Comparison of ENCODE assay signal across 6 cellular contexts in genomic region chr16:2250652-2251280, GRCh38. TPM values are rescaled to one million over a fixed set of nuclear protein-coding genes. Genes with fewer than 3 reads are reported as not detected.
DNase-seq lines count a peak whose midpoint lies in the region; ATAC-seq and TF ChIP-seq lines count a peak whose summit lies in the region.

No MANE protein-coding gene starts in this region.

- H3K9me3 ChIP-seq in mesodermal cell (ENCODE audit: control insufficient read depth, low read length): no peaks in the 10 kb centered on the region

- DNase-seq in activated T-cell treated with anti-CD3 and anti-CD28 coated beads for 1 hour (ENCODE audit: low read depth): peak; percentile 17
- DNase-seq in activated T-cell treated with anti-CD3 and anti-CD28 coated beads, Interleukin-2, amount 50 U/mL, for 1 hour: no peak
- peak in 1 of 2 donors; percentile 33 for DNase-seq in activated naive CD4-positive, alpha-beta T cell treated with anti-CD3 and anti-CD28 coated beads, Interleukin-2, amount 50 U/mL, for 72 hours (ENCODE audit: low spot score in 2 of 2)

- no peak for TF ChIP-seq POLR2A in GM18505 (IDR thresholded peaks at IDR 0.05; ENCODE audit: borderline replicate concordance, extremely low read depth, insufficient read depth, insufficient read length)

- peak overlapping the region; percentile 89 for H3K27ac ChIP-seq in mesodermal cell (ENCODE audit: low read depth, low read length, severe bottlenecking)

- no peaks in the 10 kb centered on the region for H3K9me3 Mint-ChIP-seq in activated naive CD4-positive, alpha-beta T cell treated with anti-CD3 and anti-CD28 coated beads, Interleukin-2, amount 50 U/mL, for 72 hours

- peak overlapping the region; percentile 46 for H3K4me3 ChIP-seq in mesodermal cell (ENCODE audit: extremely low read depth, insufficient read depth, low read length, poor library complexity, severe bottlenecking)

- H3K4me1 ChIP-seq in mesodermal cell (ENCODE audit: control insufficient read depth, insufficient read depth, low read length, poor library complexity, severe bottlenecking): peaks cover 13% of the 10 kb centered on the region

- peaks cover 7 to 11% of the 10 kb centered on the region in 2 donors for H3K36me3 Mint-ChIP-seq in activated naive CD4-positive, alpha-beta T cell treated with anti-CD3 and anti-CD28 coated beads, Interleukin-2, amount 50 U/mL, for 72 hours

- H3K27ac Mint-ChIP-seq in activated naive CD4-positive, alpha-beta T cell treated with anti-CD3 and anti-CD28 coated beads, Interleukin-2, amount 50 U/mL, for 72 hours: peak overlapping the region; percentile 85 to 94

- 7 to 11% methylated on average over 24 to 31 of the region's 33 CpGs for WGBS in mesodermal cell (ENCODE audit: insufficient coverage in 2 of 2), 2 experiments

- peaks cover 54% of the 10 kb centered on the region for H3K36me3 ChIP-seq in mesodermal cell (ENCODE audit: control insufficient read depth, insufficient read depth, low read length)

- ATAC-seq in activated naive CD4-positive, alpha-beta T cell treated with anti-CD3 and anti-CD28 coated beads, Interleukin-2, amount 50 U/mL, for 72 hours: peak in 1 of 2 donors; percentile 17
- ATAC-seq in GM18505 (IDR thresholded peaks at IDR 0.05; ENCODE audit: unreplicated experiment) (no peak), HG03442 (IDR thresholded peaks at IDR 0.05; ENCODE audit: unreplicated experiment) (no peak)

RNA-seq across cellular contexts. Expression of gene ECI1, which starts 0.6 kb away (rescaled TPM):
- 10 to 100 TPM; 53.8 to 57.6 TPM for total RNA-seq in activated naive CD4-positive, alpha-beta T cell treated with anti-CD3 and anti-CD28 coated beads, Interleukin-2, amount 50 U/mL, for 72 hours
- polyA plus RNA-seq in mesodermal cell (2013, experiment 1 of 2): 68.0 TPM
- polyA plus RNA-seq in mesodermal cell (2013, experiment 2 of 2): 54.0 TPM

RNA-seq across cellular contexts. Expression of gene DNASE1L2, which starts 14.5 kb away (rescaled TPM):
- total RNA-seq in activated naive CD4-positive, alpha-beta T cell treated with anti-CD3 and anti-CD28 coated beads, Interleukin-2, amount 50 U/mL, for 72 hours: 1 to 10 TPM; 1.3 to 1.5 TPM
- 1.00 TPM for polyA plus RNA-seq in mesodermal cell (2013, experiment 1 of 2)
- polyA plus RNA-seq in mesodermal cell (2013, experiment 2 of 2): 0.35 TPM

RNA-seq across cellular contexts. Expression of gene RNPS1, which starts 17.2 kb away (rescaled TPM):
- total RNA-seq in activated naive CD4-positive, alpha-beta T cell treated with anti-CD3 and anti-CD28 coated beads, Interleukin-2, amount 50 U/mL, for 72 hours: 100 to 1,000 TPM; 289 to 296 TPM
- 184 TPM for polyA plus RNA-seq in mesodermal cell (2013, experiment 1 of 2)
- 160 TPM for polyA plus RNA-seq in mesodermal cell (2013, experiment 2 of 2)

RNA-seq across cellular contexts. Expression of gene E4F1, which starts 27.4 kb away (rescaled TPM):
- 10 to 100 TPM; 19.0 to 22.5 TPM for total RNA-seq in activated naive CD4-positive, alpha-beta T cell treated with anti-CD3 and anti-CD28 coated beads, Interleukin-2, amount 50 U/mL, for 72 hours
- polyA plus RNA-seq in mesodermal cell (2013, experiment 1 of 2): 23.1 TPM
- polyA plus RNA-seq in mesodermal cell (2013, experiment 2 of 2): 19.1 TPM

RNA-seq across cellular contexts. Expression of gene PGP, which starts 36.1 kb away (rescaled TPM):
- total RNA-seq in activated naive CD4-positive, alpha-beta T cell treated with anti-CD3 and anti-CD28 coated beads, Interleukin-2, amount 50 U/mL, for 72 hours: 10 to 100 TPM; 15.1 to 20.9 TPM
- polyA plus RNA-seq in mesodermal cell (2013, experiment 1 of 2): 27.5 TPM
- 27.1 TPM for polyA plus RNA-seq in mesodermal cell (2013, experiment 2 of 2)
